In genomic region chr7:18128846-18129245, GRCh38 we compare ENCODE assay signal across 25 cellular contexts.
"Had no signal": no experiment of that assay in that cellular context is flagged by ENCODE, and none has a peak within 500 bp of the region (broad histone marks: within the 10 kb centered on the region; RNA-seq: fewer than 3 reads in every experiment).

No MANE protein-coding gene starts in this region.

- DNase-seq: activated CD4-positive, alpha-beta T cell treated with anti-CD3 and anti-CD28 coated beads, Interleukin-2, amount 50 U/mL, for 1 hour; activated CD4-positive, CD25-positive, alpha-beta regulatory T cell; activated CD8-positive, alpha-beta memory T cell treated with anti-CD3 and anti-CD28 coated beads, Interleukin-2, amount 50 U/mL, for 4 hours; activated CD8-positive, alpha-beta T cell treated with anti-CD3 and anti-CD28 coated beads for 36 hours; activated naive CD4-positive, alpha-beta T cell treated with anti-CD3 and anti-CD28 coated beads, Interleukin-2, amount 50 U/mL, for 16 hours; activated naive CD8-positive, alpha-beta T cell treated with anti-CD3 and anti-CD28 coated beads, Interleukin-2, amount 10 ng/mL, durations not matched to agents 7 days and 5 days; activated T-cell treated with anti-CD3 and anti-CD28 coated beads, Interleukin-2, amount 50 U/mL, for 72 hours; amniotic stem cell; body of pancreas; MM.1S; NCI-H1105; NCI-H1436; NCI-H187; NCI-H2081 treated with DMSO at 0.1 percent for 48 hours; NCI-H446 treated with DMSO at 0.1 percent for 48 hours; NCI-H524 treated with DMSO at 0.1 percent for 48 hours; NCI-H774; NK-92 treated with Interleukin-12 subunit alpha and Interleukin-12 subunit beta, amount 100 ng/mL, for 24 hours; PC-3; SHP77 treated with DMSO at 0.1 percent for 48 hours; T-cell; T-helper 2 cell; T1000 had no signal

- H3K9me3 ChIP-seq: ascending aorta, body of pancreas had no signal

- H3K4me1 ChIP-seq: ascending aorta, body of pancreas had no signal

- H3K27me3 ChIP-seq: ascending aorta, body of pancreas had no signal

- H3K36me3 ChIP-seq: ascending aorta had no signal

- ATAC-seq: activated CD8-positive, alpha-beta T cell treated with anti-CD3 and anti-CD28 coated beads for 36 hours; activated T-cell treated with anti-CD3 and anti-CD28 coated beads, Interleukin-2, amount 50 U/mL, for 72 hours; body of pancreas; PC-3; T-cell had no signal

- H3K4me3 ChIP-seq: ascending aorta, body of pancreas, SK-N-MC had no signal

- H3K27ac ChIP-seq: ascending aorta, body of pancreas, SK-N-MC had no signal
